Comparison of ENCODE assay signal across 8 cellular contexts in genomic region chr12:56333679-56334489, GRCh38. TPM values are rescaled to one million over a fixed set of nuclear protein-coding genes. Genes with fewer than 3 reads are reported as not detected.
A peak's percentile ranks its signal among the peaks of the same experiment; 100 is the strongest.
DNase-seq lines count a peak whose midpoint lies in the region; ATAC-seq and TF ChIP-seq lines count a peak whose summit lies in the region.

TSS of gene PAN2 (minus strand) at chr12:56334000. CDS start at chr12:56333094, 906 bp downstream.

- H3K27me3 ChIP-seq in PC-3 (ENCODE audit: low read length) (no peaks in the 10 kb centered on the region), mucosa of rectum (ENCODE audit: control insufficient read depth in 2 of 2, insufficient read depth in 2 of 2, low read length in 2 of 2) (no peaks in the 10 kb centered on the region)

- peaks cover 31% of the 10 kb centered on the region for H3K4me1 ChIP-seq in PC-3 (ENCODE audit: insufficient read depth, low read length)
- peaks cover 6 to 11% of the 10 kb centered on the region in 2 donors for H3K4me1 ChIP-seq in mucosa of rectum (ENCODE audit: control insufficient read depth in 2 of 2, insufficient read depth in 2 of 2, low read length in 2 of 2)

- H3K4me3 ChIP-seq in Jurkat, Clone E6-1 (ENCODE audit: low read length): peak within 1 kb of the TSS; percentile 99
- H3K4me3 ChIP-seq in PC-3 (ENCODE audit: low read length): peak within 1 kb of the TSS; percentile 72
- peak within 1 kb of the TSS; percentile 74 to 93 for H3K4me3 ChIP-seq in mucosa of rectum (ENCODE audit: low read length in 2 of 2)

- BruUV-seq in PC-3 (replicated peaks; lab: Mats Ljungman, UMichigan): no TSS peak

- peak within 1 kb of the TSS; percentile 93 for H3K4me2 ChIP-seq in PC-3 (ENCODE audit: low read length)

- H3K36me3 ChIP-seq in PC-3 (ENCODE audit: low read depth, low read length) (no peaks in the 10 kb centered on the region), mucosa of rectum (ENCODE audit: control insufficient read depth in 2 of 2, insufficient read depth in 2 of 2, low read length in 2 of 2) (no peaks in the 10 kb centered on the region)

- peak; percentile 99 for DNase-seq in DMS53 (lab: John Stamatoyannopoulos, UW)
- DNase-seq in Jurkat, Clone E6-1 (ENCODE audit: low read depth, low spot score): peak; percentile 98
- DNase-seq in PC-3: peak; percentile 98
- DNase-seq in activated T-cell treated with anti-CD3 and anti-CD28 coated beads for 48 hours (ENCODE audit: low read depth): peak; percentile 90
- DNase-seq in erythroblast (lab: John Stamatoyannopoulos, UW): peak; percentile 98
- peak; percentile 93 for DNase-seq in stimulated activated CD8-positive, alpha-beta memory T cell treated with anti-CD3 and anti-CD28 coated beads, Interleukin-4, amount 100 ng/mL, for 48 hours

- peak within 1 kb of the TSS; percentile 91 for H3K9ac ChIP-seq in PC-3 (ENCODE audit: low read length)
- H3K9ac ChIP-seq in mucosa of rectum (ENCODE audit: low read depth in 1 of 2, low read length in 2 of 2): peak within 1 kb of the TSS; percentile 87 to 88

- no peaks in the 10 kb centered on the region for H3F3A ChIP-seq in PC-3 (ENCODE audit: low read length, unreplicated experiment)

- peak within 1 kb of the TSS; percentile 99 for H2AFZ ChIP-seq in PC-3 (ENCODE audit: low read length)

- ATAC-seq in GM21619 (IDR thresholded peaks at IDR 0.05; ENCODE audit: unreplicated experiment) (peak; percentile 92), PC-3 (peak; percentile 99)

- H3K9me3 ChIP-seq in PC-3 (ENCODE audit: low read length) (no peaks in the 10 kb centered on the region), mucosa of rectum (ENCODE audit: control insufficient read depth in 2 of 2, low read length in 2 of 2) (no peaks in the 10 kb centered on the region)

- H4K20me1 ChIP-seq in PC-3 (ENCODE audit: low read length): no peaks in the 10 kb centered on the region

- peak; percentile 90 for TF ChIP-seq POLR2A in erythroblast (IDR thresholded peaks at IDR 0.05; ENCODE audit: low read length)

- H3K79me2 ChIP-seq in PC-3 (ENCODE audit: low read length): no peaks in the 10 kb centered on the region

- H3K9me2 ChIP-seq in PC-3 (replicated peaks; ENCODE audit: low read length): no peaks in the 10 kb centered on the region

- peak; percentile 73 for TF ChIP-seq CTCF in PC-3 (conservative IDR thresholded peaks at IDR 0.05; ENCODE audit: low read depth, low read length)

- intact Hi-C loops in PC-3 (cut with micrococcal nuclease): loop anchor here (1.0 kb wide), 1 partner anchor 130 kb away; no protein-coding TSS in a partner anchor

- CTCF ChIA-PET in PC-3 (lab: Charles Lee): no interaction called here

- POLR2A ChIA-PET in PC-3 (lab: Charles Lee; ENCODE audit: unreplicated experiment): interaction anchor here (0.6 to 0.9 kb wide), 3 partner anchors 18 to 40 kb away, joined by 4 to 9 read pairs (median 6); partner anchors contain the start of genes CNPY2 and STAT2

- H3K27ac ChIP-seq in PC-3 (ENCODE audit: low read length): peak within 1 kb of the TSS; percentile 92
- peak within 1 kb of the TSS; percentile 93 to 95 for H3K27ac ChIP-seq in mucosa of rectum (ENCODE audit: low read depth in 2 of 2, low read length in 2 of 2)

RNA-seq across cellular contexts. Expression of gene PAN2, which starts in this region (rescaled TPM):
- polyA plus RNA-seq in Jurkat, Clone E6-1 (2012; ENCODE audit: insufficient read depth, insufficient read length): 110 TPM
- total RNA-seq in PC-3 (2014; rRNA removed): 15.3 and 27.1 TPM in 2 replicates

Comparison
In these comparisons a context has a peak if more than half of its experiments do, and no peak if none do; other contexts are left out.
1. Peak in every context shown above with its lines: DNase-seq, ATAC-seq, H3K4me3 ChIP-seq and H3K27ac ChIP-seq.